ENCODE assay signal across 10 cellular contexts in genomic region chr7:129785457-129786178, GRCh38.
DNase-seq lines count a peak whose midpoint lies in the region; ATAC-seq, FAIRE-seq and TF ChIP-seq lines count a peak whose summit lies in the region.
"Had no signal": no experiment of that assay in that cellular context is flagged by ENCODE, and none has a peak within 500 bp of the region (broad histone marks: within the 10 kb centered on the region; RNA-seq: fewer than 3 reads in every experiment).

No MANE protein-coding gene starts in this region.

- H3K27me3 Mint-ChIP-seq in activated B cell treated with CpG ODN at 0.5 μM for 24 hours, result peaks cover 54% of the 10 kb centered on the region
- peaks cover 65% of the 10 kb centered on the region for H3K27me3 Mint-ChIP-seq in stimulated activated naive CD8-positive, alpha-beta T cell treated with anti-CD3 and anti-CD28 coated beads, Interleukin-15, Interleukin-2, amounts not matched to agents 100 ng/mL and 50 ng/mL, for 24 hours

- H3K4me3 Mint-ChIP-seq in activated B cell treated with CpG ODN at 0.5 μM for 24 hours, result peak overlapping the region; percentile 57
- peak overlapping the region; percentile 51 for H3K4me3 Mint-ChIP-seq in stimulated activated naive CD8-positive, alpha-beta T cell treated with anti-CD3 and anti-CD28 coated beads, Interleukin-15, Interleukin-2, amounts not matched to agents 100 ng/mL and 50 ng/mL, for 24 hours

- H4K20me1 ChIP-seq in keratinocyte (ENCODE audit: control insufficient read depth, extremely low read depth, insufficient read depth, low read length), result peaks cover 8% of the 10 kb centered on the region

- TF ChIP-seq CTCF in heart left ventricle (IDR thresholded peaks at IDR 0.05) (no peak), activated B cell treated with CpG ODN at 0.5 μM for 24 hours (IDR thresholded peaks at IDR 0.05) (no peak), keratinocyte (optimal IDR thresholded peaks at IDR 0.05 in 1 of 3, IDR thresholded peaks at IDR 0.05 in 1 of 3, conservative IDR thresholded peaks at IDR 0.05 in 1 of 3; ENCODE audit: extremely low read depth in 1 of 3, insufficient read depth in 2 of 3, low read length in 3 of 3) (no peak)

- H3K27ac ChIP-seq in heart left ventricle (no peak overlapping the region), keratinocyte (ENCODE audit: control insufficient read depth, insufficient read depth, low read length) (no peak overlapping the region)
- H3K27ac ChIP-seq: neutrophil had no signal

- intact Hi-C loops in Right ventricle myocardium inferior (cut with DNase I), result no loop called here
- intact Hi-C loops in heart left ventricle (cut with DNase I), result no loop called here
- intact Hi-C loops in activated B cell treated with CpG ODN at 0.5 μM for 24 hours (cut with micrococcal nuclease), result loop anchor here (10.0 kb wide), 1 partner anchor 949 kb away; the partner anchor contains the start of gene KLF14

- no peaks in the 10 kb centered on the region for H3K9me3 Mint-ChIP-seq in activated B cell treated with CpG ODN at 0.5 μM for 24 hours
- H3K9me3 Mint-ChIP-seq in stimulated activated naive CD8-positive, alpha-beta T cell treated with anti-CD3 and anti-CD28 coated beads, Interleukin-15, Interleukin-2, amounts not matched to agents 100 ng/mL and 50 ng/mL, for 24 hours, result no peaks in the 10 kb centered on the region

- H2AFZ ChIP-seq in keratinocyte (ENCODE audit: control insufficient read depth, low read length), result no peak overlapping the region

- no peaks in the 10 kb centered on the region for H3K9me1 ChIP-seq in keratinocyte (ENCODE audit: control insufficient read depth, extremely low read depth, insufficient read depth, low read length)

- no peak overlapping the region for H3K27ac Mint-ChIP-seq in activated B cell treated with CpG ODN at 0.5 μM for 24 hours
- H3K27ac Mint-ChIP-seq in stimulated activated naive CD8-positive, alpha-beta T cell treated with anti-CD3 and anti-CD28 coated beads, Interleukin-15, Interleukin-2, amounts not matched to agents 100 ng/mL and 50 ng/mL, for 24 hours, result no peak overlapping the region

- CTCF ChIA-PET in activated B cell treated with CpG ODN at 0.5 μM for 24 hours (lab: Charles Lee), result no interaction called here

- no peak overlapping the region for H3K9ac ChIP-seq in keratinocyte (ENCODE audit: control insufficient read depth, extremely low read depth, insufficient read depth, low read length)

- no peaks in the 10 kb centered on the region for H3K36me3 ChIP-seq in heart left ventricle
- no peaks in the 10 kb centered on the region for H3K36me3 ChIP-seq in keratinocyte (ENCODE audit: control insufficient read depth in 2 of 2, extremely low read depth in 1 of 2, insufficient read depth in 2 of 2, low read length in 2 of 2)
- H3K36me3 ChIP-seq: neutrophil had no signal

- H3K9me3 ChIP-seq in heart left ventricle (no peaks in the 10 kb centered on the region), keratinocyte (ENCODE audit: control insufficient read depth, low read depth, low read length) (no peaks in the 10 kb centered on the region)
- H3K9me3 ChIP-seq: neutrophil had no signal

- peak overlapping the region in 3 of 12 donors; percentile 22 to 39 (median 29) for H3K4me3 ChIP-seq in heart left ventricle
- peak overlapping the region in 1 of 3 experiments; percentile 33 for H3K4me3 ChIP-seq in keratinocyte (ENCODE audit: control insufficient read depth in 2 of 3, extremely low read depth in 1 of 3, insufficient read depth in 2 of 3, low read depth in 1 of 3, low read length in 3 of 3)

- peaks cover 44% of the 10 kb centered on the region for H3K4me1 Mint-ChIP-seq in activated B cell treated with CpG ODN at 0.5 μM for 24 hours
- peaks cover 43% of the 10 kb centered on the region for H3K4me1 Mint-ChIP-seq in stimulated activated naive CD8-positive, alpha-beta T cell treated with anti-CD3 and anti-CD28 coated beads, Interleukin-15, Interleukin-2, amounts not matched to agents 100 ng/mL and 50 ng/mL, for 24 hours (ENCODE audit: low read depth)

- no peaks in the 10 kb centered on the region for H3K36me3 Mint-ChIP-seq in activated B cell treated with CpG ODN at 0.5 μM for 24 hours (ENCODE audit: low read depth)
- H3K36me3 Mint-ChIP-seq in stimulated activated naive CD8-positive, alpha-beta T cell treated with anti-CD3 and anti-CD28 coated beads, Interleukin-15, Interleukin-2, amounts not matched to agents 100 ng/mL and 50 ng/mL, for 24 hours (ENCODE audit: low read depth), result no peaks in the 10 kb centered on the region

- H3K79me2 ChIP-seq in keratinocyte (ENCODE audit: control insufficient read depth, insufficient read depth, low read length), result no peaks in the 10 kb centered on the region

- H3K4me2 ChIP-seq in keratinocyte (ENCODE audit: control insufficient read depth, extremely low read depth, insufficient read depth, low read depth, low read length), result peak overlapping the region; percentile 54

- H3K27me3 ChIP-seq in heart left ventricle (peaks cover 43 to 86% (median 72%) of the 10 kb centered on the region in 9 donors), keratinocyte (ENCODE audit: control insufficient read depth, extremely low read depth, insufficient read depth, low read length) (peaks cover 71% of the 10 kb centered on the region)

- 2 to 3% (median 3%) methylated on average over 30 to 45 of the region's 45 CpGs for WGBS in heart left ventricle, 4 donors

- ATAC-seq in Right ventricle myocardium inferior (no peak), heart left ventricle (no peak), activated B cell treated with CpG ODN at 0.5 μM for 24 hours (ENCODE audit: low read depth) (no peak), HG03354 (IDR thresholded peaks at IDR 0.05; ENCODE audit: poor library complexity, severe bottlenecking, unreplicated experiment) (no peak)

- H3K4me1 ChIP-seq in heart left ventricle (peaks cover 0 to 52% (median 38%) of the 10 kb centered on the region in 12 donors), keratinocyte (ENCODE audit: control insufficient read depth, extremely low read depth, insufficient read depth, low read length) (peaks cover 17% of the 10 kb centered on the region)

- no peak for FAIRE-seq in keratinocyte (lab: Jason Lieb, UNC)

- TF ChIP-seq POLR2A in heart left ventricle (IDR thresholded peaks at IDR 0.05), result no peak

- POLR2A ChIA-PET in activated B cell treated with CpG ODN at 0.5 μM for 24 hours (lab: Charles Lee), result no interaction called here

- dilution Hi-C loops in keratinocyte (cut with MboI; ENCODE audit: extremely low pct_ligation_motif_present, low sequenced_read_pairs), result no loop called here

- DNase-seq in Right ventricle myocardium inferior (ENCODE audit: missing footprints), result peak; percentile 44
- no peak for DNase-seq in heart left ventricle
- no peak for DNase-seq in activated B cell treated with CpG ODN at 0.5 μM for 24 hours
- no peak for DNase-seq in keratinocyte (ENCODE audit: low read depth, low spot score)
- no peak for DNase-seq in Ammon's horn (ENCODE audit: low spot score)
- no peak for DNase-seq in OCI-M1 (lab: John Stamatoyannopoulos, UW)
- DNase-seq: SW 1271 had no signal
